Comparison of ENCODE assay signal across 1 cellular context in the genomic region with DNA sequence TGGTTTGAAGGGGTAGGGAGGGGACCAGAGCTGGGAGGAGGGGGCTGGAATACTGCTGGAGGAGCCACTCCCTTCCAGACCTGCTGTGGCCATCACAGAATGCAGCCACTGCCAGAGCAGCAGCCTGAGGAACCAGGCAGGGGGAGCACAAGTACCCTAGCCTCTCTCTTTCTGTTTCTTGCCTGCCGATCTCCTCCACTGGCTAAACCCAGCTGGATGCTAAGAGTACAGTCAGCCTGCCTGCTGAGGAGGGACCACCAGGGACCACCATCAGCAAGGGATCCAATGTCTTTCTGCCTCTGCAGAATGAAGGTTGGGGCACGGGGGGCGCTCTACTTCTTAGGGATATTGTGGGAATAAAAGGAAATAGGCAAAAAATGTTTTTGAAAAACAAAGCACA.
TF ChIP-seq lines count a peak whose summit lies in the region.

No MANE protein-coding gene starts in this region.

TF ChIP-seq in WTC11, 78 proteins besides CTCF, POLR2A, EP300 and RAD21 (continued from another document):
- TF ChIP-seq, protein P1, sequence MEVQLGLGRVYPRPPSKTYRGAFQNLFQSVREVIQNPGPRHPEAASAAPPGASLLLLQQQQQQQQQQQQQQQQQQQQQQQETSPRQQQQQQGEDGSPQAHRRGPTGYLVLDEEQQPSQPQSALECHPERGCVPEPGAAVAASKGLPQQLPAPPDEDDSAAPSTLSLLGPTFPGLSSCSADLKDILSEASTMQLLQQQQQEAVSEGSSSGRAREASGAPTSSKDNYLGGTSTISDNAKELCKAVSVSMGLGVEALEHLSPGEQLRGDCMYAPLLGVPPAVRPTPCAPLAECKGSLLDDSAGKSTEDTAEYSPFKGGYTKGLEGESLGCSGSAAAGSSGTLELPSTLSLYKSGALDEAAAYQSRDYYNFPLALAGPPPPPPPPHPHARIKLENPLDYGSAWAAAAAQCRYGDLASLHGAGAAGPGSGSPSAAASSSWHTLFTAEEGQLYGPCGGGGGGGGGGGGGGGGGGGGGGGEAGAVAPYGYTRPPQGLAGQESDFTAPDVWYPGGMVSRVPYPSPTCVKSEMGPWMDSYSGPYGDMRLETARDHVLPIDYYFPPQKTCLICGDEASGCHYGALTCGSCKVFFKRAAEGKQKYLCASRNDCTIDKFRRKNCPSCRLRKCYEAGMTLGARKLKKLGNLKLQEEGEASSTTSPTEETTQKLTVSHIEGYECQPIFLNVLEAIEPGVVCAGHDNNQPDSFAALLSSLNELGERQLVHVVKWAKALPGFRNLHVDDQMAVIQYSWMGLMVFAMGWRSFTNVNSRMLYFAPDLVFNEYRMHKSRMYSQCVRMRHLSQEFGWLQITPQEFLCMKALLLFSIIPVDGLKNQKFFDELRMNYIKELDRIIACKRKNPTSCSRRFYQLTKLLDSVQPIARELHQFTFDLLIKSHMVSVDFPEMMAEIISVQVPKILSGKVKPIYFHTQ (CRISPR knock-in tag; IDR thresholded peaks at IDR 0.05) = no peak
- no peak for TF ChIP-seq ZNF232 (CRISPR knock-in tag; IDR thresholded peaks at IDR 0.05)
- TF ChIP-seq, protein P2, sequence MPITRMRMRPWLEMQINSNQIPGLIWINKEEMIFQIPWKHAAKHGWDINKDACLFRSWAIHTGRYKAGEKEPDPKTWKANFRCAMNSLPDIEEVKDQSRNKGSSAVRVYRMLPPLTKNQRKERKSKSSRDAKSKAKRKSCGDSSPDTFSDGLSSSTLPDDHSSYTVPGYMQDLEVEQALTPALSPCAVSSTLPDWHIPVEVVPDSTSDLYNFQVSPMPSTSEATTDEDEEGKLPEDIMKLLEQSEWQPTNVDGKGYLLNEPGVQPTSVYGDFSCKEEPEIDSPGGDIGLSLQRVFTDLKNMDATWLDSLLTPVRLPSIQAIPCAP (CRISPR knock-in tag; IDR thresholded peaks at IDR 0.05) = no peak
